3 cellular contexts compared by ENCODE assay signal in genomic region chr5:60872892-60873291, GRCh38.
TF ChIP-seq lines count a peak whose summit lies in the region.

No MANE protein-coding gene starts in this region.

TF ChIP-seq in HepG2, 621 proteins besides CTCF, POLR2A, EP300 and RAD21:
- TF ChIP-seq, protein P1, sequence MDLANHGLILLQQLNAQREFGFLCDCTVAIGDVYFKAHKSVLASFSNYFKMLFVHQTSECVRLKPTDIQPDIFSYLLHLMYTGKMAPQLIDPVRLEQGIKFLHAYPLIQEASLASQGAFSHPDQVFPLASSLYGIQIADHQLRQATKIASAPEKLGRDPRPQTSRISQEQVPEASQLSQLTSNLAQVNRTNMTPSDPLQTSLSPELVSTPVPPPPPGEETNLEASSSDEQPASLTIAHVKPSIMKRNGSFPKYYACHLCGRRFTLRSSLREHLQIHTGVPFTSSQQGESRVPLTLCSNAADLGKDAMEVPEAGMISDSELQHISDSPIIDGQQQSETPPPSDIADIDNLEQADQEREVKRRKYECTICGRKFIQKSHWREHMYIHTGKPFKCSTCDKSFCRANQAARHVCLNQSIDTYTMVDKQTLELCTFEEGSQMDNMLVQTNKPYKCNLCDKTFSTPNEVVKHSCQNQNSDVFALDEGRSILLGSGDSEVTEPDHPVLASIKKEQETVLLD (CRISPR knock-in tag; IDR thresholded peaks at IDR 0.05; ENCODE audit: low read depth), result no peak
- 0 out of 2 replicates have a peak, but pooled peaks have one; percentile 23 for TF ChIP-seq CEBPB (IDR thresholded peaks at IDR 0.05; ENCODE audit: borderline replicate concordance, low read depth, low read length)

TF ChIP-seq in IMR-90, 13 proteins besides CTCF, POLR2A, EP300 and RAD21:
- TF ChIP-seq NFE2L2 (IDR thresholded peaks at IDR 0.05; ENCODE audit: low read depth, low read length) (no peak), CEBPB (IDR thresholded peaks at IDR 0.05; ENCODE audit: low read depth, low read length) (0 out of 2 replicates have a peak, but pooled peaks have one; percentile 40)
TF ChIP-seq in IMR-90: peak in this region for 1.

TF ChIP-seq in K562, 482 proteins besides CTCF, POLR2A, EP300 and RAD21:
- TF ChIP-seq CEBPB (tag; IDR thresholded peaks at IDR 0.05) (peak; percentile 63), MEF2D (tag; conservative IDR thresholded peaks at IDR 0.05; ENCODE audit: low read depth) (no peak), CXXC5 (CRISPR knock-in tag; IDR thresholded peaks at IDR 0.05) (no peak), CEBPG (CRISPR knock-in tag; IDR thresholded peaks at IDR 0.05) (no peak), CEBPG (tag; conservative IDR thresholded peaks at IDR 0.05 in 1 of 2, IDR thresholded peaks at IDR 0.05 in 1 of 2) (peak; percentile 20 to 51; a peak in 2 of 4 replicates), NCOA1 (IDR thresholded peaks at IDR 0.05; ENCODE audit: low read depth) (no peak)
- TF ChIP-seq, protein P2, sequence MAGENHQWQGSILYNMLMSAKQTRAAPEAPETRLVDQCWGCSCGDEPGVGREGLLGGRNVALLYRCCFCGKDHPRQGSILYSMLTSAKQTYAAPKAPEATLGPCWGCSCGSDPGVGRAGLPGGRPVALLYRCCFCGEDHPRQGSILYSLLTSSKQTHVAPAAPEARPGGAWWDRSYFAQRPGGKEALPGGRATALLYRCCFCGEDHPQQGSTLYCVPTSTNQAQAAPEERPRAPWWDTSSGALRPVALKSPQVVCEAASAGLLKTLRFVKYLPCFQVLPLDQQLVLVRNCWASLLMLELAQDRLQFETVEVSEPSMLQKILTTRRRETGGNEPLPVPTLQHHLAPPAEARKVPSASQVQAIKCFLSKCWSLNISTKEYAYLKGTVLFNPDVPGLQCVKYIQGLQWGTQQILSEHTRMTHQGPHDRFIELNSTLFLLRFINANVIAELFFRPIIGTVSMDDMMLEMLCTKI (IDR thresholded peaks at IDR 0.05; ENCODE audit: partially characterized antibody), result no peak
